In the genomic region with DNA sequence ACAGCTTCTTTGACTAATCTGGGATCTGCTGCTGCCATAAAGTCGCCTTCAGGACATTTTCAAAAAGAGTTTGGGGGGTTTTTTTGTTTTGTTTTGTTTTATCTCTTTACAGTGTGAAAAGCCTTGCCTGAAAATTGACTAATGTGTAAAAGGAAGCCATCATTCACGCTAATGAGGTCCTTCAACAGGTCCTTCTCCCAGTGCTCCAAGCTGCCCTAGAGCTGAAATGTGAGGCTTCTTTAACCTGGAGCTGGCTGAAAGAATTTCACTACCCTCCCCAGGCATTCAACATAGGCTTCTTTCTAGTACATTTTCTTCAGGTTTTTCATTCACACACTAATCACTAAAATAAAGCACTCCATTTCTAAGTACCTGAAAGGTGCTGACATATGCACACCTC, we compare ENCODE assay signal across 26 cellular contexts.
"Had no signal": no experiment of that assay in that cellular context is flagged by ENCODE, and none has a peak within 500 bp of the region (broad histone marks: within the 10 kb centered on the region; RNA-seq: fewer than 3 reads in every experiment).

No MANE protein-coding gene starts in this region.

- H3K36me3 Mint-ChIP-seq: activated CD4-positive, alpha-beta memory T cell treated with anti-CD3 and anti-CD28 coated beads for 36 hours; activated naive CD4-positive, alpha-beta T cell treated with anti-CD3 and anti-CD28 coated beads, Interleukin-2, amount 50 U/mL, for 24 hours had no signal

- H3K4me3 Mint-ChIP-seq: activated CD4-positive, alpha-beta memory T cell treated with anti-CD3 and anti-CD28 coated beads for 36 hours; activated CD4-positive, alpha-beta T cell treated with anti-CD3 and anti-CD28 coated beads, Interleukin-2, amount 10 ng/mL, durations not matched to agents 24 days and 14 days; activated naive CD4-positive, alpha-beta T cell treated with anti-CD3 and anti-CD28 coated beads, Interleukin-2, amount 50 U/mL, for 24 hours; activated naive CD8-positive, alpha-beta T cell treated with anti-CD3 and anti-CD28 coated beads, Interleukin-2, amount 50 U/mL, for 24 hours; activated T-cell treated with anti-CD3 and anti-CD28 coated beads, Interleukin-2, amount 50 U/mL, for 4 hours; dendritic cell treated with granulocyte-macrophage colony-stimulating factor and Interleukin-4, amounts not matched to agents 40 ng/mL and 50 ng/mL, for 4 days; nephron had no signal

- H3K4me1 ChIP-seq: esophagus muscularis mucosa, left ventricle myocardium inferior, right lobe of liver, transverse colon had no signal

- H3K27me3 ChIP-seq: esophagus muscularis mucosa, neutrophil, right lobe of liver, transverse colon had no signal

- DNase-seq: activated CD4-positive, alpha-beta memory T cell treated with anti-CD3 and anti-CD28 coated beads for 36 hours; activated CD4-positive, alpha-beta T cell treated with anti-CD3 and anti-CD28 coated beads, Interleukin-2, amount 10 ng/mL, durations not matched to agents 24 days and 14 days; activated CD8-positive, alpha-beta memory T cell treated with anti-CD3 and anti-CD28 coated beads, Interleukin-2, amount 50 U/mL, for 48 hours; activated gamma-delta T cell treated with Interleukin-2 at 50 U/mL for 16 hours; activated naive CD8-positive, alpha-beta T cell treated with anti-CD3 and anti-CD28 coated beads, Interleukin-2, amount 50 U/mL, for 24 hours; activated T-cell treated with anti-CD3 and anti-CD28 coated beads, Interleukin-2, amount 50 U/mL, for 4 hours; amygdala; central memory CD4-positive, alpha-beta T cell; heart right ventricle; kidney glomerular epithelial cell; left ventricle myocardium inferior; mucosa of descending colon; right lobe of liver; stimulated activated CD4-positive, alpha-beta T cell treated with anti-CD3 and anti-CD28 coated beads, Interleukin-2, amount 100 ng/mL, for 48 hours; stimulated activated naive CD4-positive, alpha-beta T cell treated with Interleukin-2 at 50 U/mL for 16 hours; T-helper 9 cell; transverse colon; WERI-Rb-1 had no signal

- H3K9me3 Mint-ChIP-seq: activated CD4-positive, alpha-beta memory T cell treated with anti-CD3 and anti-CD28 coated beads for 36 hours; activated naive CD4-positive, alpha-beta T cell treated with anti-CD3 and anti-CD28 coated beads, Interleukin-2, amount 50 U/mL, for 24 hours; activated naive CD8-positive, alpha-beta T cell treated with anti-CD3 and anti-CD28 coated beads, Interleukin-2, amount 50 U/mL, for 24 hours; activated T-cell treated with anti-CD3 and anti-CD28 coated beads, Interleukin-2, amount 50 U/mL, for 4 hours; dendritic cell treated with granulocyte-macrophage colony-stimulating factor and Interleukin-4, amounts not matched to agents 40 ng/mL and 50 ng/mL, for 4 days; nephron had no signal

- H3K4me3 ChIP-seq: esophagus muscularis mucosa, heart right ventricle, left ventricle myocardium inferior, lung, mucosa of descending colon, right lobe of liver, transverse colon had no signal

- H3K36me3 ChIP-seq: esophagus muscularis mucosa, heart right ventricle, left ventricle myocardium inferior, neutrophil, right lobe of liver, transverse colon, WERI-Rb-1 had no signal

- H3K4me1 Mint-ChIP-seq: activated naive CD8-positive, alpha-beta T cell treated with anti-CD3 and anti-CD28 coated beads, Interleukin-2, amount 50 U/mL, for 24 hours; nephron had no signal

- H3K27me3 Mint-ChIP-seq: activated naive CD4-positive, alpha-beta T cell treated with anti-CD3 and anti-CD28 coated beads, Interleukin-2, amount 50 U/mL, for 24 hours; dendritic cell treated with granulocyte-macrophage colony-stimulating factor and Interleukin-4, amounts not matched to agents 40 ng/mL and 50 ng/mL, for 4 days; progenitor cell of endocrine pancreas had no signal

- H3K9me3 ChIP-seq: esophagus muscularis mucosa, heart right ventricle, left ventricle myocardium inferior, mucosa of descending colon, neutrophil, right lobe of liver, transverse colon had no signal

- H3K27ac ChIP-seq: esophagus muscularis mucosa, heart right ventricle, left ventricle myocardium inferior, neutrophil, right lobe of liver, transverse colon, WERI-Rb-1 had no signal

- H3K27ac Mint-ChIP-seq: activated CD4-positive, alpha-beta memory T cell treated with anti-CD3 and anti-CD28 coated beads for 36 hours; activated CD4-positive, alpha-beta T cell treated with anti-CD3 and anti-CD28 coated beads, Interleukin-2, amount 10 ng/mL, durations not matched to agents 24 days and 14 days; activated naive CD4-positive, alpha-beta T cell treated with anti-CD3 and anti-CD28 coated beads, Interleukin-2, amount 50 U/mL, for 24 hours; activated naive CD8-positive, alpha-beta T cell treated with anti-CD3 and anti-CD28 coated beads, Interleukin-2, amount 50 U/mL, for 24 hours; activated T-helper 17 cell treated with anti-CD3 and anti-CD28 coated beads, Interleukin-2, amount 50 U/mL, for 72 hours; nephron; progenitor cell of endocrine pancreas had no signal
